In the genomic region with DNA sequence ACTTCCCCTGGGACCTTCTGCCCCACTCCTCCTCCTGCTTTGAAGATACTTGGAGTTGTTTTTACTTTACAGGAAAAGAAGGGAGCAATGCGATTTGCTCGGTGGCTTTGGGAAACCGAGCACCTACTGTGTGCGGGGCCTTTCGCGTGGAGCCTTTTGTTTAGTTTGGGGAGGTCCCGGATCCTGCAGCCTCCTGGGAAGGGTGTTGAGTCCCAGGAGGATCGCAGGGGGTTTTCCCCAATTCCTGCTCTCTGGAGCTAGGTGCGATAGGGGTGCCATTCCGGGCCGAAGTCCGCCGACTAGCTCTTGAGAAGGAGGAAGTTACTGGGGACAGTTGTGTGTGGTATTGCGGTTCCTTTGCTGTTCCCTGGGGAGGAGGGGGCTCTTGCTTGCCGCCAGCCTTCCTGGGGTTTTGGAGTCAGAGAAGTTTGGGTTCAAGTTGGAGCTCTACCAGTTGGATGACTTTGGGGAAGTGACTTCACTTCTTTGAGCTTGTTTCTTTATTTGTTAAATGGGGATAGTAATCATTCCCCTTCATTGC, we compare ENCODE assay signal across 8 cellular contexts.
DNase-seq lines count a peak whose midpoint lies in the region; ATAC-seq and TF ChIP-seq lines count a peak whose summit lies in the region.

No MANE protein-coding gene starts in this region.

- H3K9me2 ChIP-seq in OCI-LY1 (ENCODE audit: low read depth, low read length): no peaks in the 10 kb centered on the region

- H3K27ac ChIP-seq in OCI-LY1 (ENCODE audit: low read depth, low read length, poor library complexity, severe bottlenecking) (peak overlapping the region; percentile 91), muscle layer of colon (ENCODE audit: low read depth, low read length) (no peak overlapping the region)

- H3K9me3 ChIP-seq in OCI-LY1 (ENCODE audit: low read length): no peaks in the 10 kb centered on the region
- H3K9me3 ChIP-seq in muscle layer of colon (ENCODE audit: low read length): no peaks in the 10 kb centered on the region

- peak; percentile 48 for DNase-seq in CMK (ENCODE audit: low read depth)
- no peak for DNase-seq in choroid plexus epithelial cell (ENCODE audit: low read depth)
- no peak for DNase-seq in putamen (ENCODE audit: low spot score)
- no peak for DNase-seq in NCI-H2227 (lab: John Stamatoyannopoulos, UW; ENCODE audit: unreplicated experiment)

- H3K9ac ChIP-seq in OCI-LY1 (ENCODE audit: low read length): peak overlapping the region; percentile 84
- H3K9ac ChIP-seq in muscle layer of colon (ENCODE audit: low read length): no peak overlapping the region

- H3K4me1 ChIP-seq in OCI-LY1 (ENCODE audit: insufficient read depth, low read length, severe bottlenecking) (peaks cover 33% of the 10 kb centered on the region), muscle layer of colon (ENCODE audit: insufficient read depth, low read length) (peaks cover 14% of the 10 kb centered on the region)

- no peaks in the 10 kb centered on the region for H4K20me1 ChIP-seq in OCI-LY1 (ENCODE audit: insufficient read depth, low read length)

- no peaks in the 10 kb centered on the region for H3K27me3 ChIP-seq in OCI-LY1 (ENCODE audit: insufficient read depth, low read length)
- no peaks in the 10 kb centered on the region for H3K27me3 ChIP-seq in muscle layer of colon (ENCODE audit: control insufficient read depth in 1 of 2, insufficient read depth in 2 of 2, low read length in 2 of 2)

- ATAC-seq in GM21723 (IDR thresholded peaks at IDR 0.05; ENCODE audit: unreplicated experiment) (peak; percentile 34), HG03175 (IDR thresholded peaks at IDR 0.05; ENCODE audit: unreplicated experiment) (no peak)

- no peak overlapping the region for H2AFZ ChIP-seq in OCI-LY1 (ENCODE audit: low read length)

- H3K4me3 ChIP-seq in OCI-LY1 (ENCODE audit: low read depth, low read length, poor library complexity, severe bottlenecking) (peak overlapping the region; percentile 75), choroid plexus epithelial cell (ENCODE audit: low read depth, low read length) (peak overlapping the region; percentile 63), muscle layer of colon (ENCODE audit: low read depth in 1 of 2, low read length in 2 of 2) (peak overlapping the region; percentile 33 to 59)

- H3K36me3 ChIP-seq in OCI-LY1 (ENCODE audit: insufficient read depth, low read length) (peaks cover 20% of the 10 kb centered on the region; the same call in 1 of the 2 replicates), muscle layer of colon (ENCODE audit: insufficient read depth, low read length) (no peaks in the 10 kb centered on the region)

- TF ChIP-seq CTCF in OCI-LY1 (IDR thresholded peaks at IDR 0.05; ENCODE audit: low read length) (no peak), choroid plexus epithelial cell (conservative IDR thresholded peaks at IDR 0.05; ENCODE audit: low read depth, low read length) (no peak)

- H3F3A ChIP-seq in OCI-LY1 (ENCODE audit: insufficient read depth, low read length): peaks cover 7% of the 10 kb centered on the region; the same call in 1 of the 2 replicates

- peak overlapping the region; percentile 70 for H3K4me2 ChIP-seq in OCI-LY1 (ENCODE audit: low read length)

- peaks cover 52% of the 10 kb centered on the region for H3K79me2 ChIP-seq in OCI-LY1 (ENCODE audit: insufficient read depth, low read length)
